8 cellular contexts compared by ENCODE assay signal in the genomic region with DNA sequence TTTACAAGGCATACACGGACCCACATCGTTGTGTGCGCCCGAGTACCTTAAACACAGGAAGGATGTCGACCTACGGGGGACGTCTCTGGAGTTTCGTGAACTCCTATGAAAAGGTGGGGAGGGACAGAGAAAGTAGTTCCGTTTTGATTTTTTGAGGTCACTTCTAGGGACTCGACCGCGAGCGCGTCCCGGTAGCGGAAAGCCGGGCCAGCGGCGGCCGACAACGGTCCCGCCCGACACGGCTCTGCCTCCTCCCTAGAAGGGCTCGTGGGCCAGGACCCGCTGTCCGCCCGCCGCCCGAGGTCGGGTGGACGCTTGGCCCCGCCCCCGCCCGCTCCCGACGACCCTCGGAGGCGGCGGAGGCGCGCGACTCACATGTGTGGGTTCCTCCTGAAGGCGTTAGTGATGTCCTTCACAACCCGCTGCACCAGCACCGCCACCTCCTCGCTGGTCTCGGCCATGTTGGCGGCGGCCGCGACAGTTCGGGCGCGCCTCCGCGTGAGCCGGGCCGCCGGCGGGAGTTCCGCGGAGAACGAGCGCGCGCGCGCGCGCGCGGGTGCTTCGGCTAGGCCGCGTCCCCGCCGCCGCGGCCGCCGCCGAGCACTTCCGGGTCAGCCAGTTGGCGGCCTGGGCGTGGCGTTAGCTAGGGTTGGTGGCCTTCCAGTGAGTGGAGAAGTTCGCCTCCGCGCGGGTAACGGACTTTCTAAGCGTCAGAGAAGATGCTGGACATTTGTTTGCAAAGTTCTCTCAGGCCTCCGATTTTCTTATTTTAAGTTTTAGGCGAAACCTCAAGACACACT. TPM values are rescaled to one million over a fixed set of nuclear protein-coding genes. Genes with fewer than 3 reads are reported as not detected.
A peak's percentile ranks its signal among the peaks of the same experiment; 100 is the strongest.
DNase-seq lines count a peak whose midpoint lies in the region; ATAC-seq and TF ChIP-seq lines count a peak whose summit lies in the region.

Gene PTAR1, minus strand, starts transcription at position 534 of the 800 bp plus-strand sequence. Its CDS starts 73 bp downstream, at position 461.

- peak; percentile 90 for DNase-seq in EH (ENCODE audit: low read depth)
- DNase-seq in H4 (ENCODE audit: low spot score) = peak; percentile 79
- peak; percentile 52 for DNase-seq in LNCaP clone FGC (ENCODE audit: low read depth)
- peak; percentile 93 for DNase-seq in RPMI8226
- DNase-seq in activated T-helper 2 cell treated with anti-CD3 and anti-CD28 coated beads, Interferon-gamma antibody, Interleukin-2, Interleukin-4, amounts not matched to agents 10 μg/mL and 5 μg/mL and 100 μg/mL, durations not matched to agents 14 hours and 24 hours and 36 hours (ENCODE audit: low spot score) = peak; percentile 87
- peak; percentile 82 for DNase-seq in fibroblast of peridontal ligament (ENCODE audit: extremely low read depth)
- DNase-seq in natural killer cell = peak; percentile 89
- peak; percentile 79 to 90 (median 82) for DNase-seq in stimulated activated naive CD4-positive, alpha-beta T cell (lab: John Stamatoyannopoulos, UW)

- no peaks in the 10 kb centered on the region for H3K27me3 Mint-ChIP-seq in activated T-helper 2 cell treated with anti-CD3 and anti-CD28 coated beads, Interferon-gamma antibody, Interleukin-2, Interleukin-4, amounts not matched to agents 10 μg/mL and 5 μg/mL and 100 μg/mL, durations not matched to agents 14 hours and 24 hours and 36 hours (ENCODE audit: low read depth)
- H3K27me3 Mint-ChIP-seq in natural killer cell (ENCODE audit: low read depth in 2 of 2) = no peaks in the 10 kb centered on the region

- H3K36me3 Mint-ChIP-seq in activated T-helper 2 cell treated with anti-CD3 and anti-CD28 coated beads, Interferon-gamma antibody, Interleukin-2, Interleukin-4, amounts not matched to agents 10 μg/mL and 5 μg/mL and 100 μg/mL, durations not matched to agents 14 hours and 24 hours and 36 hours (ENCODE audit: low read depth) = peaks cover 31% of the 10 kb centered on the region
- H3K36me3 Mint-ChIP-seq in natural killer cell = no peaks in the 10 kb centered on the region

- ATAC-seq in natural killer cell = peak; percentile 84 to 94 (median 84)

- peaks cover 25% of the 10 kb centered on the region for H3K4me1 Mint-ChIP-seq in activated T-helper 2 cell treated with anti-CD3 and anti-CD28 coated beads, Interferon-gamma antibody, Interleukin-2, Interleukin-4, amounts not matched to agents 10 μg/mL and 5 μg/mL and 100 μg/mL, durations not matched to agents 14 hours and 24 hours and 36 hours (ENCODE audit: low read depth)
- peaks cover 26 to 39% of the 10 kb centered on the region in 2 donors for H3K4me1 Mint-ChIP-seq in natural killer cell

- peak within 1 kb of the TSS; percentile 94 for H3K27ac Mint-ChIP-seq in activated T-helper 2 cell treated with anti-CD3 and anti-CD28 coated beads, Interferon-gamma antibody, Interleukin-2, Interleukin-4, amounts not matched to agents 10 μg/mL and 5 μg/mL and 100 μg/mL, durations not matched to agents 14 hours and 24 hours and 36 hours
- peak within 1 kb of the TSS; percentile 96 to 97 for H3K27ac Mint-ChIP-seq in natural killer cell

- intact Hi-C loops in activated T-helper 2 cell treated with anti-CD3 and anti-CD28 coated beads, Interferon-gamma antibody, Interleukin-2, Interleukin-4, amounts not matched to agents 10 μg/mL and 5 μg/mL and 100 μg/mL, durations not matched to agents 14 hours and 24 hours and 36 hours (cut with micrococcal nuclease) = loop anchor here (1.0 to 5.0 kb wide), 5 partner anchors 61 to 653 kb away; partner anchors contain the start of genes APBA1, CFAP95 and KLF9
- intact Hi-C loops in natural killer cell (cut with micrococcal nuclease) = loop anchor here (2.0 to 5.0 kb wide), 4 partner anchors 87 to 722 kb away; partner anchors contain the start of genes APBA1, FXN, KLF9 and SMC5

- H3K4me3 Mint-ChIP-seq in activated T-helper 2 cell treated with anti-CD3 and anti-CD28 coated beads, Interferon-gamma antibody, Interleukin-2, Interleukin-4, amounts not matched to agents 10 μg/mL and 5 μg/mL and 100 μg/mL, durations not matched to agents 14 hours and 24 hours and 36 hours (ENCODE audit: low read depth) = peak within 1 kb of the TSS; percentile 97
- H3K4me3 Mint-ChIP-seq in natural killer cell = peak within 1 kb of the TSS; percentile 99

- peak within 1 kb of the TSS; percentile 70 for H3K4me3 ChIP-seq in LNCaP clone FGC (ENCODE audit: low read depth, low read length)

- no peak for TF ChIP-seq CTCF in LNCaP clone FGC (IDR thresholded peaks at IDR 0.05; ENCODE audit: control insufficient read depth, extremely low read depth, insufficient read depth)
- no peak for TF ChIP-seq CTCF in natural killer cell (IDR thresholded peaks at IDR 0.05)

- H3K9me3 Mint-ChIP-seq in activated T-helper 2 cell treated with anti-CD3 and anti-CD28 coated beads, Interferon-gamma antibody, Interleukin-2, Interleukin-4, amounts not matched to agents 10 μg/mL and 5 μg/mL and 100 μg/mL, durations not matched to agents 14 hours and 24 hours and 36 hours = no peaks in the 10 kb centered on the region
- H3K9me3 Mint-ChIP-seq in natural killer cell = no peaks in the 10 kb centered on the region

RNA-seq across cellular contexts. Expression of gene PTAR1, which starts in this region (rescaled TPM):
- 24.4 and 36.0 TPM in 2 replicates for total RNA-seq in H4 (2014; rRNA removed; shearing (Covaris generic))
- total RNA-seq in activated T-helper 2 cell treated with anti-CD3 and anti-CD28 coated beads, Interferon-gamma antibody, Interleukin-2, Interleukin-4, amounts not matched to agents 10 μg/mL and 5 μg/mL and 100 μg/mL, durations not matched to agents 14 hours and 24 hours and 36 hours = 51.1 and 57.2 TPM in 2 replicates
- total RNA-seq in natural killer cell = 10 to 100 TPM; 76.4 to 87.9 (median 85.6) TPM

Comparison
In these comparisons a context has a peak if more than half of its experiments do, and no peak if none do; other contexts are left out.
1. Peak in every context shown above with its lines: DNase-seq, ATAC-seq and H3K4me3 ChIP-seq.